14 cellular contexts compared by ENCODE assay signal in the genomic region with DNA sequence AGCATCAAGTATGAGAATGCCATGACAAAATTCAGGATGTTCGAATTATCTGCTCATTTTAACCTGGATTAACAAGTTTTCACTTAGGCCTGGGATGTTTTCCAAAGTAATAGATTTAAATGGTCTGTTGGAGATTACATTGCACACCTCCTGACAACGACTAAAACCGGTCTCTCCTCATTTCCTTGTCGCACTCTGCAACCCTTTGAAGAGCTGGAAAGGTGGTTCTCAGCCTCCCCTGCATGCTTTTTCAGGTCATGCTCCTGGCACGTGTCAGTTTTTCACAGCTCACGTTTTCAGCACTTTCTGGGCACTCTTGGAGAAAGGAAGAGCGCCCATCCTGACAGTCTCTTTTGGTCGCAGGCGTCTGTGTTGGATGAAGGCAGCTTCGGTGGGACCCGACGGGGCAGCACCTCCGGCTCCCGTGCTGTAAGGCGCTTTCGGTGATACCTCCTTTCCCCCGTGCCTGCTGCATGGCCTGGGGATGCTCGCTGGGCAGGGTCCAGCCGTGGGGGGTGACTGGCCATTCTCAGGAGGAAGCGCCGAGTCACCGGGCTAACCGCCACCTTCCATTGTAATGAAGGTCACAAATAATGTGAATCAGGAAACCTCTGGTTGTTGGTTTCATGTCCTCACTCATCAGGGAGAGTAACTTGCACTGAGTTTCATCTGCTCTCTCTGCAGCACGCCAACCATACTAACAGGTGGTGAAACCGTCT.
DNase-seq lines count a peak whose midpoint lies in the region; ATAC-seq, FAIRE-seq and TF ChIP-seq lines count a peak whose summit lies in the region.
"Had no signal": no experiment of that assay in that cellular context is flagged by ENCODE, and none has a peak within 500 bp of the region (broad histone marks: within the 10 kb centered on the region; RNA-seq: fewer than 3 reads in every experiment).

No MANE protein-coding gene starts in this region.

- H2BK120ac ChIP-seq in H1 (replicated peaks; ENCODE audit: low read depth, low read length), result no peak overlapping the region

- H3K4me3 ChIP-seq in heart right ventricle (peak overlapping the region in 1 of 10 donors; percentile 3), H1 (ENCODE audit: extremely low read depth in 1 of 4, insufficient read depth in 2 of 4, low read depth in 3 of 4, low read length in 4 of 4) (no peak overlapping the region), upper lobe of right lung (no peak overlapping the region)
- H3K4me3 ChIP-seq in naive thymus-derived CD4-positive, alpha-beta T cell (ENCODE audit: low read length), result no peak overlapping the region
- H3K4me3 ChIP-seq: GM23248 had no signal

- H3K36me3 ChIP-seq in heart right ventricle, result peaks cover 0 to 54% (median 0%) of the 10 kb centered on the region in 9 donors
- no peaks in the 10 kb centered on the region; a peak in 2 of 8 replicates for H3K36me3 ChIP-seq in H1 (ENCODE audit: control insufficient read depth in 2 of 4, insufficient read depth in 4 of 4, low read length in 3 of 4)
- peaks cover 0 to 32% (median 11%) of the 10 kb centered on the region in 3 experiments for H3K36me3 ChIP-seq in naive thymus-derived CD4-positive, alpha-beta T cell (ENCODE audit: control insufficient read depth in 2 of 3, insufficient read depth in 3 of 3, low read length in 3 of 3)
- H3K36me3 ChIP-seq in upper lobe of right lung, result peaks cover 28% of the 10 kb centered on the region

- CTCF ChIA-PET in H1 (lab: Charles Lee; ENCODE audit: partially characterized antibody), result interaction anchor here (1.1 to 10.1 kb wide), 9 partner anchors 10 to 259 kb away, joined by 3 to 73 read pairs (median 5); no protein-coding TSS in a partner anchor
- CTCF ChIA-PET in naive thymus-derived CD4-positive, alpha-beta T cell (lab: Charles Lee), result interaction anchor here (1.5 kb wide), 1 partner anchor 59 kb away, joined by 3 read pairs; no protein-coding TSS in a partner anchor

- no peak overlapping the region for H4K5ac ChIP-seq in H1 (ENCODE audit: insufficient read length, low read depth, low read length)

- TF ChIP-seq EP300 in H1 (IDR thresholded peaks at IDR 0.05; ENCODE audit: borderline replicate concordance in 1 of 2, low read depth in 2 of 2, low read length in 2 of 2), result no peak

- H4K91ac ChIP-seq in H1 (replicated peaks; ENCODE audit: insufficient read length, low read length), result no peak overlapping the region

- no peak overlapping the region for H3K4ac ChIP-seq in H1 (replicated peaks; ENCODE audit: insufficient read length, low read depth, low read length)

- H3K79me1 ChIP-seq in H1 (ENCODE audit: low read depth, low read length), result peaks cover 15% of the 10 kb centered on the region

- no peak for FAIRE-seq in H1 (lab: Jason Lieb, UNC)

- H3K36me3 Mint-ChIP-seq in naive thymus-derived CD4-positive, alpha-beta T cell, result peaks cover 4 to 11% (median 7%) of the 10 kb centered on the region in 5 donors

- no peak overlapping the region for H3K23ac ChIP-seq in H1 (ENCODE audit: insufficient read length)

- no peak overlapping the region for H3K4me2 ChIP-seq in H1 (ENCODE audit: insufficient read depth in 1 of 2, low read depth in 2 of 2, low read length in 2 of 2)

- H2BK20ac ChIP-seq in H1 (ENCODE audit: low read length), result no peak overlapping the region

- H3K27me3 Mint-ChIP-seq in naive thymus-derived CD4-positive, alpha-beta T cell, result no peaks in the 10 kb centered on the region

- H3K4me1 ChIP-seq in heart right ventricle (peaks cover 38 to 100% (median 94%) of the 10 kb centered on the region in 9 donors), H1 (replicated peaks in 1 of 4; ENCODE audit: control insufficient read depth in 3 of 4, insufficient read depth in 4 of 4, low read length in 3 of 4) (peaks cover 14 to 25% (median 18%) of the 10 kb centered on the region in 4 experiments), upper lobe of right lung (peaks cover 83% of the 10 kb centered on the region)
- H3K4me1 ChIP-seq in naive thymus-derived CD4-positive, alpha-beta T cell (ENCODE audit: control insufficient read depth in 2 of 2, insufficient read depth in 2 of 2, low read length in 2 of 2), result peaks cover 10 to 23% of the 10 kb centered on the region in 2 donors

- H3K14ac ChIP-seq in H1 (ENCODE audit: insufficient read length), result no peak overlapping the region

- no peaks in the 10 kb centered on the region for H3K23me2 ChIP-seq in H1 (ENCODE audit: low read depth, low read length)

- H2BK15ac ChIP-seq in H1 (ENCODE audit: low read length), result no peak overlapping the region

- no peak overlapping the region for H3K56ac ChIP-seq in H1 (replicated peaks; ENCODE audit: insufficient read length, low read depth, low read length)

- peak overlapping the region; percentile 85 for H2BK12ac ChIP-seq in H1 (ENCODE audit: low read depth, low read length)

- H3K27ac Mint-ChIP-seq in naive thymus-derived CD4-positive, alpha-beta T cell, result peak overlapping the region in 5 of 9 donors; percentile 7 to 72 (median 49)
- H3K27ac Mint-ChIP-seq: T-helper 1 cell treated with Interleukin-12 subunit alpha and Interleukin-12 subunit beta and Interleukin-4 antibody, amounts not matched to agents 30 μg/mL and 1 μg/mL, for 36 hours had no signal

- H4K8ac ChIP-seq in H1 (ENCODE audit: extremely low read depth, insufficient read depth, low read length), result no peak overlapping the region

- 63 to 75% methylated on average over 25 of the region's 25 CpGs for WGBS in heart right ventricle, 2 donors
- 80% methylated on average over 25 of the region's 25 CpGs; no CpG with 5 or more reads in 1 of the 2 experiments for WGBS in H1 (ENCODE audit: extremely low coverage in 1 of 2, insufficient coverage in 1 of 2, insufficient read length in 1 of 2, insufficient replicate concordance in 2 of 2, low coverage in 1 of 2, low lambda C conversion rate in 2 of 2, missing lambda C conversion rate in 1 of 2), 2 experiments

- H3K9ac ChIP-seq in H1 (replicated peaks in 1 of 4; ENCODE audit: extremely low read depth in 1 of 4, low read depth in 3 of 4, low read length in 3 of 4), result no peak overlapping the region; a peak in 1 of 7 replicates
- H3K9ac ChIP-seq: GM23248 had no signal

- TF ChIP-seq RAD21 in H1 (IDR thresholded peaks at IDR 0.05 in 1 of 2, conservative IDR thresholded peaks at IDR 0.05 in 1 of 2; ENCODE audit: low read depth in 2 of 2, low read length in 2 of 2), result no peak

- intact Hi-C loops in heart right ventricle (cut with DNase I) (loop anchor here in 7 of 10 donors (5.0 kb wide), 4 partner anchors 33 to 133 kb away; no protein-coding TSS in a partner anchor), Right ventricle myocardium superior (cut with DNase I) (no loop called here), upper lobe of right lung (cut with DNase I) (no loop called here), sciatic nerve (cut with DNase I) (no loop called here)
- intact Hi-C loops in naive thymus-derived CD4-positive, alpha-beta T cell (cut with micrococcal nuclease), result no loop called here

- H3K79me2 ChIP-seq in H1 (ENCODE audit: control insufficient read depth in 1 of 2, insufficient read depth in 2 of 2, low read length in 2 of 2), result peaks cover 0 to 46% of the 10 kb centered on the region in 2 experiments; a peak in 2 of 4 replicates

- H3K27me3 ChIP-seq in heart right ventricle (no peaks in the 10 kb centered on the region), H1 (replicated peaks in 1 of 4; ENCODE audit: control insufficient read depth in 3 of 4, extremely low read depth in 1 of 4, insufficient read depth in 3 of 4, low read length in 3 of 4) (no peaks in the 10 kb centered on the region), upper lobe of right lung (no peaks in the 10 kb centered on the region)
- no peaks in the 10 kb centered on the region for H3K27me3 ChIP-seq in naive thymus-derived CD4-positive, alpha-beta T cell (ENCODE audit: control insufficient read depth in 2 of 2, insufficient read depth in 2 of 2, low read length in 2 of 2)

- DNase-seq in heart right ventricle (no peak), Right ventricle myocardium superior (no peak), H1 (ENCODE audit: low read depth in 1 of 2, low spot score in 2 of 2) (no peak), upper lobe of right lung (no peak), sciatic nerve (ENCODE audit: low spot score) (no peak), hippocampal formation (lab: John Stamatoyannopoulos, UW) (no peak), NOMO-1 treated with DMSO at 0.1 percent for 48 hours (lab: John Stamatoyannopoulos, UW; ENCODE audit: unreplicated experiment) (no peak)
- DNase-seq in naive thymus-derived CD4-positive, alpha-beta T cell, result no peak
- DNase-seq: activated CD4-positive, alpha-beta T cell treated with anti-CD3 and anti-CD28 coated beads, Interleukin-2, amount 50 U/mL, for 4 hours; DND-41; GM23248; MM.1S; stimulated activated CD4-positive, alpha-beta T cell treated with anti-CD3 and anti-CD28 coated beads, Interleukin-12 subunit alpha, Interleukin-12 subunit beta, amount 100 ng/mL, for 4 hours had no signal

- H3K9me3 Mint-ChIP-seq in naive thymus-derived CD4-positive, alpha-beta T cell, result no peaks in the 10 kb centered on the region
- H3K9me3 Mint-ChIP-seq: T-helper 1 cell treated with Interleukin-12 subunit alpha and Interleukin-12 subunit beta and Interleukin-4 antibody, amounts not matched to agents 30 μg/mL and 1 μg/mL, for 36 hours had no signal

- no peak overlapping the region for H2AFZ ChIP-seq in H1 (ENCODE audit: low read length)
- H2AFZ ChIP-seq: GM23248 had no signal

- H3K18ac ChIP-seq in H1 (ENCODE audit: extremely low read depth, low read length), result 0 out of 2 replicates have a peak overlapping the region, but pooled peaks have one; percentile 19

- POLR2A ChIA-PET in H1 (lab: Charles Lee; ENCODE audit: partially characterized antibody), result interaction anchor here (1.4 to 1.5 kb wide), 2 partner anchors 10 to 22 kb away, joined by 4 to 5 read pairs; no protein-coding TSS in a partner anchor
- POLR2A ChIA-PET in naive thymus-derived CD4-positive, alpha-beta T cell (lab: Charles Lee), result no interaction called here

- H3K4me1 Mint-ChIP-seq in naive thymus-derived CD4-positive, alpha-beta T cell, result peaks cover 34 to 83% (median 63%) of the 10 kb centered on the region in 7 donors

- no peaks in the 10 kb centered on the region for H3K9me3 ChIP-seq in heart right ventricle
- H3K9me3 ChIP-seq in H1 (ENCODE audit: insufficient read depth in 2 of 2, low read depth in 1 of 2, low read length in 1 of 2), result no peaks in the 10 kb centered on the region
- H3K9me3 ChIP-seq in naive thymus-derived CD4-positive, alpha-beta T cell (ENCODE audit: control insufficient read depth in 2 of 3, low read length in 3 of 3), result no peaks in the 10 kb centered on the region
- no peaks in the 10 kb centered on the region for H3K9me3 ChIP-seq in upper lobe of right lung

- peaks cover 10 to 13% of the 10 kb centered on the region in 2 experiments for H4K20me1 ChIP-seq in H1 (replicated peaks in 1 of 2; ENCODE audit: control insufficient read depth in 1 of 2, insufficient read depth in 2 of 2, low read length in 2 of 2)

- no peak for TF ChIP-seq CTCF in heart right ventricle (IDR thresholded peaks at IDR 0.05)
- TF ChIP-seq CTCF in H1 (IDR thresholded peaks at IDR 0.05; ENCODE audit: control extremely low read depth in 1 of 3, insufficient read depth in 1 of 3, low read depth in 1 of 3, low read length in 3 of 3), result no peak
- TF ChIP-seq CTCF in upper lobe of right lung (IDR thresholded peaks at IDR 0.05), result no peak

- H2BK5ac ChIP-seq in H1 (ENCODE audit: low read depth, low read length), result peak overlapping the region; percentile 42

- H3K27ac ChIP-seq in heart right ventricle, result peak overlapping the region in 9 of 10 donors; percentile 9 to 93 (median 79)
- H3K27ac ChIP-seq in H1 (ENCODE audit: low read depth, low read length), result no peak overlapping the region
- no peak overlapping the region for H3K27ac ChIP-seq in naive thymus-derived CD4-positive, alpha-beta T cell (ENCODE audit: low read depth, low read length)
- peak overlapping the region; percentile 37 for H3K27ac ChIP-seq in upper lobe of right lung
- H3K27ac ChIP-seq: GM23248 had no signal

- TF ChIP-seq POLR2A in H1 (IDR thresholded peaks at IDR 0.05; ENCODE audit: control extremely low read depth in 1 of 2, low read depth in 2 of 2, low read length in 2 of 2), result no peak

- ATAC-seq in heart right ventricle (no peak), Right ventricle myocardium superior (ENCODE audit: poor library complexity) (no peak), upper lobe of right lung (no peak), sciatic nerve (no peak)
- ATAC-seq in naive thymus-derived CD4-positive, alpha-beta T cell, result no peak

- H3K4me3 Mint-ChIP-seq in naive thymus-derived CD4-positive, alpha-beta T cell, result no peak overlapping the region
- H3K4me3 Mint-ChIP-seq: T-helper 1 cell treated with Interleukin-12 subunit alpha and Interleukin-12 subunit beta and Interleukin-4 antibody, amounts not matched to agents 30 μg/mL and 1 μg/mL, for 36 hours had no signal

- H2AK5ac ChIP-seq in H1 (ENCODE audit: low read depth, low read length), result no peak overlapping the region

Comparison
In these comparisons a context has a peak if more than half of its experiments do, and no peak if none do; other contexts are left out.
1. intact Hi-C loops: an anchor here in heart right ventricle (5.0 kb wide); none called in Right ventricle myocardium superior, naive thymus-derived CD4-positive, alpha-beta T cell, upper lobe of right lung and sciatic nerve.
2. H3K27ac ChIP-seq: peak in heart right ventricle (9 of 10) and upper lobe of right lung (single experiment); none in H1 (single experiment) and naive thymus-derived CD4-positive, alpha-beta T cell (single experiment).